In the genomic region with DNA sequence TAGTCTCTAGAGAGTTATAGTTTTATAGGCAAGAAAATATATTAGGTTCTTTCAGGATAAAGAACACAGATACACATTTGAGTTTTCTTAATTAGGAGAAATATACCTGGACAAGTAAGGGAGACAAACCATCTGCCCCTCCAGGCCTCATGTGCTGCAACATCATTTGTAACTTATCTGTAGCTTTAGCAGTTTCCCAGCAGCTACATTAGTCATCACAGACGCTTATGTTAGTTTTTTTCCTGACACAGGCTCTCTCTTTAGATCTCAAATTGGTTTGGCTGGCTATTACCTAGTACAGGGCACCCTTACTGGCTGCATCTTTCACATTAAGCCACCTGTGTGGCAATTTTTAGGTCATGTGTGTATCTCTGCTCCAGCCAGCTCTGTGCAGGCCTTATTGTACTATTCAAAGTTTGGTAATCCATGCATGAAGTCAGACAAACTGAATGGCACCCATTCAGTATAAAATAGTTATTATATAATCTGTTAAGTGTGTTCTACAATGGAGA, we compare ENCODE assay signal across 21 cellular contexts. TPM values are rescaled to one million over a fixed set of nuclear protein-coding genes. Genes with fewer than 3 reads are reported as not detected.
DNase-seq lines count a peak whose midpoint lies in the region; ATAC-seq and TF ChIP-seq lines count a peak whose summit lies in the region.
"Had no signal": no experiment of that assay in that cellular context is flagged by ENCODE, and none has a peak within 500 bp of the region (broad histone marks: within the 10 kb centered on the region; RNA-seq: fewer than 3 reads in every experiment).

No MANE protein-coding gene starts in this region.

- no CpG with 5 or more reads among the region's 1 CpG for WGBS in IMR-90 (ENCODE audit: extremely low coverage in 2 of 2, insufficient read length in 1 of 2), 2 experiments

- CTCF ChIA-PET in IMR-90 (lab: Yijun Ruan, JAX) = no interaction called here

- H2AK9ac ChIP-seq in IMR-90 (replicated peaks; ENCODE audit: low read depth, low read length, poor library complexity) = no peak overlapping the region

- no peak overlapping the region for H3K9ac ChIP-seq in IMR-90 (ENCODE audit: low read depth, low read length)
- H3K9ac ChIP-seq: KMS-11 had no signal

- H3K23ac ChIP-seq in IMR-90 (ENCODE audit: low read depth, low read length) = no peak overlapping the region

- no peak overlapping the region for H2BK15ac ChIP-seq in IMR-90 (ENCODE audit: low read depth, low read length)

- no peak overlapping the region for H2AFZ ChIP-seq in IMR-90 (replicated peaks; ENCODE audit: low read length, poor library complexity)
- H2AFZ ChIP-seq: GM23338 had no signal

- no peaks in the 10 kb centered on the region for H3K9me3 ChIP-seq in IMR-90 (ENCODE audit: control insufficient read depth, insufficient read depth, low read length)
- H3K9me3 ChIP-seq: HAP-1 had no signal

- no peak overlapping the region for H2BK20ac ChIP-seq in IMR-90 (ENCODE audit: low read depth, low read length)

- no peaks in the 10 kb centered on the region for H3K27me3 ChIP-seq in IMR-90 (ENCODE audit: control insufficient read depth, insufficient read depth, low read length)

- H3K4me3 Mint-ChIP-seq in stimulated activated effector memory CD8-positive, alpha-beta T cell treated with anti-CD3 and anti-CD28 coated beads, Interleukin-12 subunit alpha, Interleukin-12 subunit beta, amount 100 ng/mL, for 72 hours = no peak overlapping the region
- no peak overlapping the region for H3K4me3 Mint-ChIP-seq in osteocyte (ENCODE audit: unreplicated experiment)
- H3K4me3 Mint-ChIP-seq: CD4-positive, CD25-positive, alpha-beta regulatory T cell; GM23338 had no signal

- no peaks in the 10 kb centered on the region for H3K4me1 ChIP-seq in IMR-90 (ENCODE audit: control insufficient read depth, insufficient read depth, low read length)
- H3K4me1 ChIP-seq: HAP-1 had no signal

- H3K4me2 ChIP-seq in IMR-90 (ENCODE audit: low read depth, low read length) = no peak overlapping the region
- H3K4me2 ChIP-seq: GM23338, KMS-11 had no signal

- dilution Hi-C loops in IMR-90 (cut with HindIII; ENCODE audit: low sequenced_read_pairs, unreplicated experiment) = no loop called here

- no peak overlapping the region for H2AK5ac ChIP-seq in IMR-90 (ENCODE audit: low read depth, low read length)

- H2BK5ac ChIP-seq in IMR-90 (ENCODE audit: low read depth, low read length, poor library complexity, severe bottlenecking) = no peak overlapping the region

- H3K36me3 ChIP-seq in IMR-90 (ENCODE audit: control insufficient read depth, insufficient read depth, low read length) = peaks cover 25% of the 10 kb centered on the region

- H3K18ac ChIP-seq in IMR-90 (ENCODE audit: low read depth, low read length) = no peak overlapping the region

- DNase-seq in IMR-90 (peak; percentile 32), cardiac fibroblast (ENCODE audit: low read depth in 2 of 2) (peak; percentile 35 to 51), fibroblast of villous mesenchyme (ENCODE audit: low read depth) (peak; percentile 40), GM19240 (ENCODE audit: insufficient read length, low spot score) (no peak), osteocyte (ENCODE audit: extremely low spot score, unreplicated experiment) (no peak)
- no peak for DNase-seq in stimulated activated effector memory CD8-positive, alpha-beta T cell treated with anti-CD3 and anti-CD28 coated beads, Interleukin-12 subunit alpha, Interleukin-12 subunit beta, amount 100 ng/mL, for 72 hours (ENCODE audit: low spot score in 2 of 2)
- DNase-seq: CD4-positive, CD25-positive, alpha-beta regulatory T cell; DMS79; NCI-H1105; NCI-H146; NCI-H2029; NCI-H2227 treated with DMSO at 0.1 percent for 48 hours; NCI-H510A treated with DMSO at 0.1 percent for 48 hours; NCI-H748 treated with DMSO at 0.1 percent for 48 hours; SHP77 treated with DMSO at 0.1 percent for 48 hours had no signal

- H3K4ac ChIP-seq in IMR-90 (ENCODE audit: low read depth, low read length) = no peak overlapping the region

- intact Hi-C loops in IMR-90 (cut with micrococcal nuclease) = no loop called here

- no peak overlapping the region for H3K4me3 ChIP-seq in IMR-90 (ENCODE audit: insufficient read depth, low read depth, low read length)
- H3K4me3 ChIP-seq in cardiac fibroblast (replicated peaks in 1 of 2; ENCODE audit: low read depth in 2 of 2, low read length in 2 of 2) = no peak overlapping the region
- H3K4me3 ChIP-seq in fibroblast of villous mesenchyme (ENCODE audit: low read depth, low read length) = no peak overlapping the region
- H3K4me3 ChIP-seq: GM23338, HAP-1, SK-N-MC had no signal

- no peaks in the 10 kb centered on the region for H3K9me3 Mint-ChIP-seq in stimulated activated effector memory CD8-positive, alpha-beta T cell treated with anti-CD3 and anti-CD28 coated beads, Interleukin-12 subunit alpha, Interleukin-12 subunit beta, amount 100 ng/mL, for 72 hours
- H3K9me3 Mint-ChIP-seq in osteocyte (ENCODE audit: unreplicated experiment) = no peaks in the 10 kb centered on the region
- H3K9me3 Mint-ChIP-seq: CD4-positive, CD25-positive, alpha-beta regulatory T cell; GM23338 had no signal

- BruUV-seq in IMR-90 (replicated peaks; lab: Mats Ljungman, UMichigan) = no TSS peak

- H4K5ac ChIP-seq in IMR-90 (ENCODE audit: low read depth, low read length) = no peak overlapping the region

- no peak for TF ChIP-seq POLR2A in IMR-90 (IDR thresholded peaks at IDR 0.05; ENCODE audit: low read depth, low read length)

- H3K27ac ChIP-seq in IMR-90 (ENCODE audit: insufficient read depth, low read length) = no peak overlapping the region
- H3K27ac ChIP-seq: KMS-11, RWPE1, SK-N-MC had no signal

- peaks cover 91% of the 10 kb centered on the region for H3K36me3 Mint-ChIP-seq in stimulated activated effector memory CD8-positive, alpha-beta T cell treated with anti-CD3 and anti-CD28 coated beads, Interleukin-12 subunit alpha, Interleukin-12 subunit beta, amount 100 ng/mL, for 72 hours
- H3K36me3 Mint-ChIP-seq in osteocyte (ENCODE audit: unreplicated experiment) = peaks cover 58% of the 10 kb centered on the region

- peak overlapping the region; percentile 26 for H3K27ac Mint-ChIP-seq in stimulated activated effector memory CD8-positive, alpha-beta T cell treated with anti-CD3 and anti-CD28 coated beads, Interleukin-12 subunit alpha, Interleukin-12 subunit beta, amount 100 ng/mL, for 72 hours
- H3K27ac Mint-ChIP-seq in osteocyte (ENCODE audit: unreplicated experiment) = no peak overlapping the region
- H3K27ac Mint-ChIP-seq: GM23338 had no signal

- no peak for TF ChIP-seq RAD21 in IMR-90 (IDR thresholded peaks at IDR 0.05; ENCODE audit: low read length)

- H3K56ac ChIP-seq in IMR-90 (ENCODE audit: extremely low read depth, insufficient read depth, low read length) = no peak overlapping the region

- H3K4me1 Mint-ChIP-seq in stimulated activated effector memory CD8-positive, alpha-beta T cell treated with anti-CD3 and anti-CD28 coated beads, Interleukin-12 subunit alpha, Interleukin-12 subunit beta, amount 100 ng/mL, for 72 hours = no peaks in the 10 kb centered on the region
- H3K4me1 Mint-ChIP-seq in osteocyte (ENCODE audit: unreplicated experiment) = no peaks in the 10 kb centered on the region
- H3K4me1 Mint-ChIP-seq: GM23338 had no signal

- in situ Hi-C loops in IMR-90 (cut with MboI; ENCODE audit: low sequenced_read_pairs) = no loop called here

- no peaks in the 10 kb centered on the region for H3K27me3 Mint-ChIP-seq in osteocyte (ENCODE audit: unreplicated experiment)
- H3K27me3 Mint-ChIP-seq: CD4-positive, CD25-positive, alpha-beta regulatory T cell had no signal

- H4K8ac ChIP-seq in IMR-90 (ENCODE audit: low read depth in 2 of 2, low read length in 2 of 2) = no peak overlapping the region

- H3K14ac ChIP-seq in IMR-90 (replicated peaks; ENCODE audit: low read depth, low read length) = no peak overlapping the region

- H4K91ac ChIP-seq in IMR-90 (ENCODE audit: insufficient read depth, low read depth, low read length) = no peak overlapping the region

- no peak overlapping the region for H2BK120ac ChIP-seq in IMR-90 (ENCODE audit: low read depth, low read length)

- TF ChIP-seq CTCF in IMR-90 (conservative IDR thresholded peaks at IDR 0.05; ENCODE audit: low read depth, low read length) = no peak
- no peak for TF ChIP-seq CTCF in cardiac fibroblast (IDR thresholded peaks at IDR 0.05; ENCODE audit: low read depth, low read length)
- no peak for TF ChIP-seq CTCF in fibroblast of villous mesenchyme (IDR thresholded peaks at IDR 0.05; ENCODE audit: insufficient read depth, low read depth, low read length)
- no peak for TF ChIP-seq CTCF in osteocyte (IDR thresholded peaks at IDR 0.05)

- no peaks in the 10 kb centered on the region for H4K20me1 ChIP-seq in IMR-90 (ENCODE audit: insufficient read depth, low read length)

- POLR2A ChIA-PET in IMR-90 (lab: Charles Lee; ENCODE audit: unreplicated experiment) = no interaction called here

- H3K9me1 ChIP-seq in IMR-90 (ENCODE audit: insufficient read depth, low read length) = no peaks in the 10 kb centered on the region

- H3K79me1 ChIP-seq in IMR-90 (ENCODE audit: low read depth in 1 of 2, low read length in 2 of 2) = no peaks in the 10 kb centered on the region; a peak in 1 of 4 replicates

- ATAC-seq in IMR-90 (ENCODE audit: low read depth) (no peak), GM19328 (IDR thresholded peaks at IDR 0.05; ENCODE audit: unreplicated experiment) (no peak)
- ATAC-seq in stimulated activated effector memory CD8-positive, alpha-beta T cell treated with anti-CD3 and anti-CD28 coated beads, Interleukin-12 subunit alpha, Interleukin-12 subunit beta, amount 100 ng/mL, for 72 hours = no peak
- ATAC-seq: GM23338 had no signal

TF ChIP-seq in IMR-90, 13 proteins besides CTCF, POLR2A, EP300 and RAD21 (continues in another document):
- no peak for TF ChIP-seq RCOR1 (IDR thresholded peaks at IDR 0.05; ENCODE audit: insufficient replicate concordance, low read length)
- no peak for TF ChIP-seq SMC3 (IDR thresholded peaks at IDR 0.05; ENCODE audit: low read depth, low read length)
- TF ChIP-seq, protein P1, sequence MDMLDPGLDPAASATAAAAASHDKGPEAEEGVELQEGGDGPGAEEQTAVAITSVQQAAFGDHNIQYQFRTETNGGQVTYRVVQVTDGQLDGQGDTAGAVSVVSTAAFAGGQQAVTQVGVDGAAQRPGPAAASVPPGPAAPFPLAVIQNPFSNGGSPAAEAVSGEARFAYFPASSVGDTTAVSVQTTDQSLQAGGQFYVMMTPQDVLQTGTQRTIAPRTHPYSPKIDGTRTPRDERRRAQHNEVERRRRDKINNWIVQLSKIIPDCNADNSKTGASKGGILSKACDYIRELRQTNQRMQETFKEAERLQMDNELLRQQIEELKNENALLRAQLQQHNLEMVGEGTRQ (IDR thresholded peaks at IDR 0.05; ENCODE audit: low read depth, low read length) = no peak
- TF ChIP-seq MXI1 (IDR thresholded peaks at IDR 0.05; ENCODE audit: borderline replicate concordance, low read depth, low read length) = no peak
- no peak for TF ChIP-seq RFX5 (IDR thresholded peaks at IDR 0.05; ENCODE audit: low read depth, low read length)

RNA-seq across cellular contexts. Expression of a gene that starts 25.9 kb away (rescaled TPM):
- total RNA-seq in IMR-90 (2012; rRNA removed) = 36.0 and 43.9 TPM in 2 replicates
- polyA plus RNA-seq in IMR-90 (2012; rRNA removed) = 12.3 and 17.2 TPM in 2 replicates
- polyA plus RNA-seq in IMR-90 (2012; cell fraction: cytosol; rRNA removed) = 4.7 and 5.7 TPM in 2 replicates
- polyA plus RNA-seq in IMR-90 (2012; cell fraction: nucleus; rRNA removed; ENCODE audit: low replicate concordance) = 4.5 and 24.3 TPM in 2 replicates
- 41.6 and 53.1 TPM in 2 replicates for total RNA-seq in fibroblast of villous mesenchyme
- total RNA-seq in osteocyte = 37.3 and 39.9 TPM in 2 replicates

Comparison
In these comparisons a context has a peak if more than half of its experiments do, and no peak if none do; other contexts are left out.
1. DNase-seq: peak in IMR-90 (single experiment), cardiac fibroblast (2 of 2) and fibroblast of villous mesenchyme (single experiment); none in stimulated activated effector memory CD8-positive, alpha-beta T cell treated with anti-CD3 and anti-CD28 coated beads, Interleukin-12 subunit alpha, Interleukin-12 subunit beta, amount 100 ng/mL, for 72 hours (0 of 2), GM19240 (single experiment) and osteocyte (single experiment).